Comparison of ENCODE assay signal across 24 cellular contexts in genomic region chr3:127403795-127404194, GRCh38.
DNase-seq lines count a peak whose midpoint lies in the region; ATAC-seq, FAIRE-seq and TF ChIP-seq lines count a peak whose summit lies in the region.
"Had no signal": no experiment of that assay in that cellular context is flagged by ENCODE, and none has a peak within 500 bp of the region (broad histone marks: within the 10 kb centered on the region; RNA-seq: fewer than 3 reads in every experiment).

No MANE protein-coding gene starts in this region.

- H2AFZ ChIP-seq in K562 (ENCODE audit: low read depth, low read length) = no peak overlapping the region
- H2AFZ ChIP-seq: GM23248 had no signal

- intact Hi-C loops in cardiac septum (cut with DNase I) = no loop called here
- intact Hi-C loops in K562 (cut with micrococcal nuclease) = no loop called here
- intact Hi-C loops in sigmoid colon (cut with DNase I) = no loop called here
- intact Hi-C loops in spleen (cut with DNase I; ENCODE audit: low total_unique reads) = no loop called here
- intact Hi-C loops in natural killer cell (cut with micrococcal nuclease) = no loop called here

- H3K79me2 ChIP-seq in K562 (ENCODE audit: control insufficient read depth, insufficient read depth, low read length) = no peaks in the 10 kb centered on the region

- WGBS in K562 (ENCODE audit: insufficient coverage, low coverage, missing lambda C conversion rate) = 0% methylated on average over 1 of the region's 2 CpGs
- 97% methylated on average over 2 of the region's 2 CpGs; no CpG with 5 or more reads in 1 of the 2 experiments for WGBS in endodermal cell (ENCODE audit: insufficient coverage in 1 of 2, insufficient read length in 1 of 2), 2 experiments
- WGBS in sigmoid colon, 2 donors = 88 to 95% methylated on average over 2 of the region's 2 CpGs
- 83 to 93% (median 91%) methylated on average over 2 of the region's 2 CpGs for WGBS in spleen, 5 donors

- H3K27ac Mint-ChIP-seq in endodermal cell (no peak overlapping the region), natural killer cell (no peak overlapping the region)
- H3K27ac Mint-ChIP-seq: CD4-positive, CD25-positive, alpha-beta regulatory T cell; CD8-positive, alpha-beta T cell; H9; HFFc6 had no signal

- no peaks in the 10 kb centered on the region for H3K27me3 ChIP-seq in right atrium auricular region
- H3K27me3 ChIP-seq in K562 (ENCODE audit: control insufficient read depth in 2 of 2, insufficient read depth in 2 of 2, low read length in 2 of 2) = peaks cover 0 to 11% of the 10 kb centered on the region in 2 experiments; a peak in 2 of 5 replicates
- no peaks in the 10 kb centered on the region for H3K27me3 ChIP-seq in endodermal cell (ENCODE audit: control insufficient read depth, insufficient read depth, low read length, poor library complexity, severe bottlenecking)
- peaks cover 0 to 7% (median 0%) of the 10 kb centered on the region in 3 donors for H3K27me3 ChIP-seq in sigmoid colon
- H3K27me3 ChIP-seq in spleen (replicated peaks in 1 of 7) = peaks cover 0 to 38% (median 0%) of the 10 kb centered on the region in 7 donors
- H3K27me3 ChIP-seq: BE2C had no signal

- no peak for TF ChIP-seq RAD21 in K562 (CRISPR knock-in tag; conservative IDR thresholded peaks at IDR 0.05 in 1 of 2, IDR thresholded peaks at IDR 0.05 in 1 of 2)

- H3K4me1 Mint-ChIP-seq in endodermal cell (peaks cover 17% of the 10 kb centered on the region), natural killer cell (no peaks in the 10 kb centered on the region)
- H3K4me1 Mint-ChIP-seq: CD4-positive, CD25-positive, alpha-beta regulatory T cell had no signal

- no peak for TF ChIP-seq POLR2A in K562 (conservative IDR thresholded peaks at IDR 0.05)
- no peak for TF ChIP-seq POLR2A in sigmoid colon (IDR thresholded peaks at IDR 0.05)
- TF ChIP-seq POLR2A in spleen (IDR thresholded peaks at IDR 0.05) = no peak

- H3K27ac ChIP-seq in right atrium auricular region (no peak overlapping the region), K562 (ENCODE audit: extremely low read depth, low read depth, low read length) (no peak overlapping the region), endodermal cell (ENCODE audit: low read depth, low read length) (no peak overlapping the region), sigmoid colon (no peak overlapping the region), spleen (no peak overlapping the region)
- H3K27ac ChIP-seq: A549, C4-2B, GM23248 had no signal

- H3K4me3 Mint-ChIP-seq in endodermal cell (no peak overlapping the region), natural killer cell (no peak overlapping the region)
- H3K4me3 Mint-ChIP-seq: CD4-positive, CD25-positive, alpha-beta regulatory T cell; CD8-positive, alpha-beta T cell; H9; HFFc6 had no signal

- ATAC-seq in K562 = no peak
- ATAC-seq in GM19463 (IDR thresholded peaks at IDR 0.05; ENCODE audit: unreplicated experiment) = no peak
- no peak for ATAC-seq in natural killer cell
- ATAC-seq: A549; CD8-positive, alpha-beta T cell had no signal

- no peak for TF ChIP-seq EP300 in K562 (IDR thresholded peaks at IDR 0.05; ENCODE audit: low read length)
- TF ChIP-seq EP300 in sigmoid colon (IDR thresholded peaks at IDR 0.05) = no peak

- no peaks in the 10 kb centered on the region for H3K9me1 ChIP-seq in K562 (ENCODE audit: control insufficient read depth, insufficient read depth, low read length)

- no peaks in the 10 kb centered on the region for H3K36me3 Mint-ChIP-seq in endodermal cell (ENCODE audit: low read depth)
- no peaks in the 10 kb centered on the region for H3K36me3 Mint-ChIP-seq in natural killer cell
- H3K36me3 Mint-ChIP-seq: CD4-positive, CD25-positive, alpha-beta regulatory T cell; CD8-positive, alpha-beta T cell had no signal

- BruUV-seq in K562 (replicated peaks; lab: Mats Ljungman, UMichigan) = no TSS peak

- CTCF ChIA-PET in K562 (lab: Yijun Ruan, JAX; ENCODE audit: low intra/inter-chr PET ratio) = no interaction called here

- H3K9me3 Mint-ChIP-seq in endodermal cell = peaks cover 10% of the 10 kb centered on the region
- no peaks in the 10 kb centered on the region for H3K9me3 Mint-ChIP-seq in natural killer cell
- H3K9me3 Mint-ChIP-seq: CD8-positive, alpha-beta T cell; HFFc6 had no signal

- TF ChIP-seq CTCF in right atrium auricular region (IDR thresholded peaks at IDR 0.05) = no peak
- TF ChIP-seq CTCF in K562 (IDR thresholded peaks at IDR 0.05 in 2 of 3, conservative IDR thresholded peaks at IDR 0.05 in 1 of 3; ENCODE audit: insufficient read depth in 2 of 3, low read depth in 1 of 3, low read length in 3 of 3) = no peak
- TF ChIP-seq CTCF in endodermal cell (conservative IDR thresholded peaks at IDR 0.05) = no peak
- TF ChIP-seq CTCF in sigmoid colon (IDR thresholded peaks at IDR 0.05) = no peak
- no peak for TF ChIP-seq CTCF in spleen (IDR thresholded peaks at IDR 0.05 in 8 of 11, conservative IDR thresholded peaks at IDR 0.05 in 3 of 11)
- no peak for TF ChIP-seq CTCF in natural killer cell (IDR thresholded peaks at IDR 0.05)

- DNase-seq in cardiac septum (ENCODE audit: low spot score) = peak; percentile 31
- DNase-seq in right atrium auricular region (ENCODE audit: low spot score) = no peak
- DNase-seq in K562 (ENCODE audit: extremely low read depth in 1 of 4, low spot score in 3 of 4) = no peak
- DNase-seq in endodermal cell = peak; percentile 7
- DNase-seq in sigmoid colon = peak; percentile 46
- no peak for DNase-seq in spleen
- no peak for DNase-seq in natural killer cell
- DNase-seq: 8988T; ACHN; AML-193; BE2C; Caco-2; CD4-positive, CD25-positive, alpha-beta regulatory T cell; CD8-positive, alpha-beta T cell; DMS153; DND-41; GM23248; H9; HFFc6 had no signal

- H3K9ac ChIP-seq in K562 (ENCODE audit: insufficient read depth in 1 of 2, low read depth in 2 of 2, low read length in 2 of 2) = no peak overlapping the region
- H3K9ac ChIP-seq in endodermal cell (ENCODE audit: extremely low read depth, low read length, poor library complexity, severe bottlenecking) = no peak overlapping the region
- H3K9ac ChIP-seq: GM23248 had no signal

- H3K27me3 Mint-ChIP-seq in endodermal cell (ENCODE audit: insufficient read depth) (peaks cover 2% of the 10 kb centered on the region), natural killer cell (ENCODE audit: low read depth in 2 of 2) (peaks cover under 1 to 10% of the 10 kb centered on the region in 2 donors)

- no peak for FAIRE-seq in K562 (lab: Jason Lieb, UNC)
- FAIRE-seq: A549, G401.6, GM12892 had no signal

- POLR2A ChIA-PET in K562 (lab: Yijun Ruan, JAX) = no interaction called here

- H3K4me3 ChIP-seq in right atrium auricular region = no peak overlapping the region
- H3K4me3 ChIP-seq in K562 = no peak overlapping the region
- no peak overlapping the region for H3K4me3 ChIP-seq in endodermal cell (ENCODE audit: low read length)
- no peak overlapping the region for H3K4me3 ChIP-seq in sigmoid colon
- no peak overlapping the region for H3K4me3 ChIP-seq in spleen
- H3K4me3 ChIP-seq: A549, GM23248 had no signal

- no peak overlapping the region for H3K4me2 ChIP-seq in K562 (ENCODE audit: insufficient read depth, low read length)
- H3K4me2 ChIP-seq: A549 had no signal

- H3K9me3 ChIP-seq in right atrium auricular region (no peaks in the 10 kb centered on the region), K562 (replicated peaks; ENCODE audit: control insufficient read depth, insufficient read depth, low read depth, low read length) (no peaks in the 10 kb centered on the region), endodermal cell (ENCODE audit: control insufficient read depth, low read length) (peaks cover 16% of the 10 kb centered on the region), sigmoid colon (no peaks in the 10 kb centered on the region), spleen (peaks cover 0 to 11% (median 0%) of the 10 kb centered on the region in 8 donors)
- H3K9me3 ChIP-seq: A549, BE2C, Caco-2 had no signal

- H3K4me1 ChIP-seq in right atrium auricular region = no peaks in the 10 kb centered on the region
- H3K4me1 ChIP-seq in K562 (replicated peaks in 1 of 2; ENCODE audit: control insufficient read depth in 2 of 2, insufficient read depth in 2 of 2, low read length in 2 of 2) = no peaks in the 10 kb centered on the region; a peak in 2 of 5 replicates
- no peaks in the 10 kb centered on the region for H3K4me1 ChIP-seq in endodermal cell (ENCODE audit: control insufficient read depth, insufficient read depth, low read length)
- H3K4me1 ChIP-seq in sigmoid colon = no peaks in the 10 kb centered on the region
- no peaks in the 10 kb centered on the region for H3K4me1 ChIP-seq in spleen
- H3K4me1 ChIP-seq: A549, BE2C had no signal

- H4K20me1 ChIP-seq in K562 (replicated peaks; ENCODE audit: control insufficient read depth, insufficient read depth, low read length) = no peaks in the 10 kb centered on the region

- in situ Hi-C loops in K562 (cut with MboI) = no loop called here

- H3K36me3 ChIP-seq in right atrium auricular region = no peaks in the 10 kb centered on the region
- no peaks in the 10 kb centered on the region for H3K36me3 ChIP-seq in K562 (ENCODE audit: control insufficient read depth, insufficient read depth, low read length)
- H3K36me3 ChIP-seq in endodermal cell (ENCODE audit: control insufficient read depth, insufficient read depth, low read length) = no peaks in the 10 kb centered on the region
- no peaks in the 10 kb centered on the region for H3K36me3 ChIP-seq in sigmoid colon
- H3K36me3 ChIP-seq in spleen = no peaks in the 10 kb centered on the region
- H3K36me3 ChIP-seq: BE2C had no signal

TF ChIP-seq in K562, 482 proteins besides CTCF, POLR2A, EP300 and RAD21:
- TF ChIP-seq RBM25 (IDR thresholded peaks at IDR 0.05; ENCODE audit: low read depth, low read length, severe bottlenecking) (peak; percentile 32), BCOR (IDR thresholded peaks at IDR 0.05) (peak; percentile 28; the same call in 1 of the 2 replicates), KDM5B (IDR thresholded peaks at IDR 0.05; ENCODE audit: insufficient replicate concordance, low read depth, low read length) (no peak)

Comparison
In these comparisons a context has a peak if more than half of its experiments do, and no peak if none do; other contexts are left out.
1. DNase-seq: peak in cardiac septum (single experiment), endodermal cell (single experiment) and sigmoid colon (single experiment); none in right atrium auricular region (single experiment), K562 (0 of 4), spleen (single experiment) and natural killer cell (single experiment).